ENCODE assay signal across 28 cellular contexts in genomic region chr18:23879966-23880565, GRCh38.
"Had no signal": no experiment of that assay in that cellular context is flagged by ENCODE, and none has a peak within 500 bp of the region (broad histone marks: within the 10 kb centered on the region; RNA-seq: fewer than 3 reads in every experiment).

No MANE protein-coding gene starts in this region.

- H3K27ac ChIP-seq: ascending aorta, VCaP had no signal

- H3K4me3 ChIP-seq: ascending aorta had no signal

- H3K9me3 ChIP-seq: ascending aorta had no signal

- H3K36me3 ChIP-seq: ascending aorta had no signal

- ATAC-seq: activated CD8-positive, alpha-beta T cell treated with anti-CD3 and anti-CD28 coated beads for 36 hours; activated naive CD8-positive, alpha-beta T cell treated with anti-CD3 and anti-CD28 coated beads, Interleukin-2, amount 50 U/mL, for 24 hours; activated T-cell treated with anti-CD3 and anti-CD28 coated beads, Interleukin-2, amount 50 U/mL, for 4 hours; activated T-cell treated with anti-CD3 and anti-CD28 coated beads, Interleukin-2, amount 50 U/mL, for 72 hours; T-cell had no signal

- H3K27me3 ChIP-seq: ascending aorta had no signal

- DNase-seq: activated B cell treated with CpG ODN at 0.5 μM for 24 hours; activated CD4-positive, alpha-beta memory T cell treated with anti-CD3 and anti-CD28 coated beads for 36 hours; activated CD4-positive, alpha-beta T cell treated with anti-CD3 and anti-CD28 coated beads for 4 hours; activated CD4-positive, alpha-beta T cell treated with anti-CD3 and anti-CD28 coated beads, Interleukin-2, amount 10 ng/mL, durations not matched to agents 24 days and 14 days; activated CD4-positive, alpha-beta T cell treated with anti-CD3 and anti-CD28 coated beads, Interleukin-2, amount 50 U/mL, for 1 hour; activated CD4-positive, alpha-beta T cell treated with anti-CD3 and anti-CD28 coated beads, Interleukin-2, amount 50 U/mL, for 4 hours; activated CD4-positive, CD25-positive, alpha-beta regulatory T cell treated with anti-CD3 and anti-CD28 coated beads, Interleukin-2, amount 50 U/mL, for 72 hours; activated CD8-positive, alpha-beta memory T cell treated with anti-CD3 and anti-CD28 coated beads, Interleukin-2, amount 50 U/mL, for 4 hours; activated CD8-positive, alpha-beta T cell treated with anti-CD3 and anti-CD28 coated beads for 36 hours; activated effector memory CD4-positive, alpha-beta T cell treated with Interleukin-2 at 50 U/mL for 16 hours; activated gamma-delta T cell; activated naive CD4-positive, alpha-beta T cell treated with anti-CD3 and anti-CD28 coated beads, Interleukin-2, amount 10 ng/mL, durations not matched to agents 7 days and 5 days; activated naive CD4-positive, alpha-beta T cell treated with Interleukin-2 at 50 U/mL for 16 hours; activated naive CD8-positive, alpha-beta T cell treated with anti-CD3 and anti-CD28 coated beads, Interleukin-2, amount 10 ng/mL, durations not matched to agents 7 days and 5 days; activated naive CD8-positive, alpha-beta T cell treated with anti-CD3 and anti-CD28 coated beads, Interleukin-2, amount 50 U/mL, for 24 hours; activated T-cell treated with anti-CD3 and anti-CD28 coated beads for 4 hours; activated T-cell treated with anti-CD3 and anti-CD28 coated beads, Interleukin-2, amount 50 U/mL, for 1 hour; activated T-cell treated with anti-CD3 and anti-CD28 coated beads, Interleukin-2, amount 50 U/mL, for 4 hours; activated T-cell treated with anti-CD3 and anti-CD28 coated beads, Interleukin-2, amount 50 U/mL, for 72 hours; amygdala; anterior cingulate cortex; central memory CD4-positive, alpha-beta T cell; T-cell; T-helper 2 cell; T-helper 9 cell had no signal

- FAIRE-seq: TTC549 had no signal
